In the genomic region with DNA sequence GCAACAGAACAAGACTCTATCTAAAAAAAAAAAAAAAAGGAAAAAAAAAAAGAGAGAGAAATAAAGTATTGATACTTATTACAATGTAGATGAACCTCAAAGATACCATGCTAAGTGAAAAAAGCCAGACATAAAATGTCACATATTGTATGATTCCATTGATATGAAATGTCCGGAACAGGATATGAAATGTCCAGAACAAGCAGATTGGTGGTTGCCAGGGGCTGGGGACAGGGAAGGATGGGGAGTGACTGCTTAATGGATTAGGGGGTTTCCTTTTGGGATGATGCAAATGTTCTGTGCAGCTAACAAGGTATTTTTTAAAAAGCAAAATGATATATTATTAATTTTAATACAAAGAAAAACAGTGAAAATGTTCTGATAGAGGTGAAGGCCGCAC, we compare ENCODE assay signal across 26 cellular contexts.
"Had no signal": no experiment of that assay in that cellular context is flagged by ENCODE, and none has a peak within 500 bp of the region (broad histone marks: within the 10 kb centered on the region; RNA-seq: fewer than 3 reads in every experiment).

No MANE protein-coding gene starts in this region.

- H3K27ac ChIP-seq: coronary artery, esophagus squamous epithelium, heart right ventricle, left lung, pancreas, right lobe of liver, suprapubic skin, transverse colon, upper lobe of right lung, uterus had no signal

- H3K9me3 Mint-ChIP-seq: effector memory CD8-positive, alpha-beta T cell; natural killer cell had no signal

- ATAC-seq: effector memory CD8-positive, alpha-beta T cell; heart right ventricle; left cardiac atrium; left lung; natural killer cell; pancreas; right lobe of liver; stimulated activated naive CD8-positive, alpha-beta T cell treated with anti-CD3 and anti-CD28 coated beads, Interleukin-15, Interleukin-2, amounts not matched to agents 100 U/mL and 50 U/mL, for 24 hours; upper lobe of right lung had no signal

- H3K36me3 ChIP-seq: esophagus squamous epithelium, pancreas, right lobe of liver, suprapubic skin, transverse colon, upper lobe of right lung, uterus had no signal

- H3K4me1 ChIP-seq: uterus had no signal

- H3K4me3 Mint-ChIP-seq: effector memory CD8-positive, alpha-beta T cell; natural killer cell had no signal

- H3K27me3 ChIP-seq: heart right ventricle, right lobe of liver, suprapubic skin, upper lobe of right lung, uterus had no signal

- H3K36me3 Mint-ChIP-seq: natural killer cell had no signal

- H3K9me3 ChIP-seq: esophagus squamous epithelium, left lung, pancreas, right lobe of liver, suprapubic skin, transverse colon, upper lobe of right lung, uterus had no signal

- H3K27ac Mint-ChIP-seq: natural killer cell had no signal

- H3K27me3 Mint-ChIP-seq: effector memory CD8-positive, alpha-beta T cell had no signal

- H3K4me3 ChIP-seq: coronary artery, esophagus squamous epithelium, heart right ventricle, left lung, pancreas, right lobe of liver, smooth muscle cell, suprapubic skin, transverse colon, upper lobe of right lung, uterus had no signal

- DNase-seq: effector memory CD8-positive, alpha-beta T cell; erythroblast; esophagus squamous epithelium; foreskin melanocyte; glutamatergic neuron; heart right ventricle; hippocampal formation; left cardiac atrium; left lung; mesendoderm; natural killer cell; occipital lobe; retina; right lobe of liver; stimulated activated CD4-positive, alpha-beta T cell treated with anti-CD3 and anti-CD28 coated beads, Interleukin-12 subunit alpha, Interleukin-12 subunit beta, amount 100 ng/mL, for 4 hours; stimulated activated CD4-positive, alpha-beta T cell treated with anti-CD3 and anti-CD28 coated beads, Interleukin-1b, Interleukin-23, amount 100 ng/mL, for 48 hours; stimulated activated CD4-positive, alpha-beta T cell treated with anti-CD3 and anti-CD28 coated beads, Interleukin-4, amount 100 ng/mL, for 1 hour; stimulated activated CD8-positive, alpha-beta memory T cell treated with anti-CD3 and anti-CD28 coated beads, Interleukin-4, amount 100 ng/mL, for 48 hours; stimulated activated naive CD8-positive, alpha-beta T cell treated with anti-CD3 and anti-CD28 coated beads, Interleukin-15, Interleukin-2, amounts not matched to agents 100 U/mL and 50 U/mL, for 24 hours; transverse colon; upper lobe of right lung; uterus had no signal
